In the genomic region with DNA sequence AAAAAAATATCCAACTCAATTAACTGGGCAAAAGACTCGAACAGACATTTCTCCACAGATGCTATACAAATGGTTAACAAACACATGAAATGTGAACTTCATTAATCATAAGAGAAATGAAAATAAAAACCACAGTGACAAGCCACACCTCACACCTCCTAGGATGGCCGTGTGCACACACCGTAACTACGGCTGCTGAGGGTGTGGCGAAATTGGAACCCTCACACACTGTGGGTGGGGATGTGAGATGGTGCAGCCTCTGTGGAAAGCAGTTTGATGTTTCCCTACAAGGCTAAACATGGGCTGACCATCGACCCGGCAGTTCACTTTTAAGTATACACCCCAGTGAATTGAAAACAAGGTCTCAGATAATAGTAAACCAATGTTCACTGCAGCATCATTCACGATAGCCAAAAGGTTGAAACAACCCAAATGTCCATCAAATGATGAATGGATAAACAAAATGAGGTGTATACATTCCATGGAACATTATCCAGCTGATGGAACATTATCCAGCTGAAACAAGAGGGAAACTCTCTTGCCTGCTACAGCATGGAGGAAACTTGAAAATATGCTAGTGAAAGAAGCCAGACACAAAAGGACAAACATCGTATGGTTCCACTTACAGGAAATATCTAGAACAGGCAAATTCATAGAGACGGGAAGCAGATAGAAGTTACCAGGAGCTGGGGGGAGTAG, we compare ENCODE assay signal across 8 cellular contexts. TPM values are rescaled to one million over a fixed set of nuclear protein-coding genes. Genes with fewer than 3 reads are reported as not detected.
A peak's percentile ranks its signal among the peaks of the same experiment; 100 is the strongest.
DNase-seq lines count a peak whose midpoint lies in the region; ATAC-seq and TF ChIP-seq lines count a peak whose summit lies in the region.

No MANE protein-coding gene starts in this region.

- no peak overlapping the region for H3K9ac ChIP-seq in smooth muscle cell (ENCODE audit: low read depth)

- no peaks in the 10 kb centered on the region for H3K79me2 ChIP-seq in smooth muscle cell (ENCODE audit: low read depth)

- peaks cover 25% of the 10 kb centered on the region for H3K4me1 ChIP-seq in effector memory CD4-positive, alpha-beta T cell (ENCODE audit: control insufficient read depth, insufficient read depth, low read length, poor library complexity, severe bottlenecking)
- H3K4me1 ChIP-seq in smooth muscle cell (ENCODE audit: low read depth), result peaks cover 4% of the 10 kb centered on the region

- TF ChIP-seq CTCF in smooth muscle cell (IDR thresholded peaks at IDR 0.05; ENCODE audit: borderline replicate concordance, insufficient read depth, poor library complexity, severe bottlenecking), result no peak

- peak; percentile 93 to 97 for ATAC-seq in activated CD4-positive, CD25-positive, alpha-beta regulatory T cell treated with anti-CD3 and anti-CD28 coated beads, Interleukin-2, amount 50 U/mL, for 24 hours
- ATAC-seq in T-helper 17 cell, result peak; percentile 74
- peak; percentile 55 to 63 for ATAC-seq in stimulated activated naive B cell treated with anti-CD40 and anti-IgM and Interleukin-4, amounts not matched to agents 10 μg/mL and 1 μg/mL and 100 μg/mL, for 72 hours (replicated peaks)

- H3F3A ChIP-seq in smooth muscle cell (ENCODE audit: low read depth), result no peaks in the 10 kb centered on the region

- H3K4me1 Mint-ChIP-seq in T-helper 17 cell, result peaks cover 53% of the 10 kb centered on the region
- H3K4me1 Mint-ChIP-seq in stimulated activated naive B cell treated with anti-CD40 and anti-IgM and Interleukin-4, amounts not matched to agents 10 μg/mL and 1 μg/mL and 100 μg/mL, for 72 hours, result peaks cover 23 to 33% of the 10 kb centered on the region in 2 donors

- no peak for DNase-seq in activated CD4-positive, CD25-positive, alpha-beta regulatory T cell (lab: John Stamatoyannopoulos, UW)
- DNase-seq in T-helper 17 cell (no peak), cerebellar cortex (ENCODE audit: low spot score) (no peak), smooth muscle cell (lab: John Stamatoyannopoulos, UW; ENCODE audit: unreplicated experiment) (no peak), T-helper 9 cell (no peak)
- no peak for DNase-seq in effector memory CD4-positive, alpha-beta T cell
- DNase-seq in stimulated activated naive B cell treated with anti-CD40 and anti-IgM and Interleukin-4, amounts not matched to agents 10 μg/mL and 1 μg/mL and 100 μg/mL, for 72 hours, result no peak

- H3K27ac ChIP-seq in effector memory CD4-positive, alpha-beta T cell (ENCODE audit: insufficient read depth, low read length, poor library complexity, severe bottlenecking), result no peak overlapping the region
- H3K27ac ChIP-seq in smooth muscle cell (ENCODE audit: low read depth), result no peak overlapping the region

- H3K27ac Mint-ChIP-seq in T-helper 17 cell, result peak overlapping the region; percentile 78
- H3K27ac Mint-ChIP-seq in stimulated activated naive B cell treated with anti-CD40 and anti-IgM and Interleukin-4, amounts not matched to agents 10 μg/mL and 1 μg/mL and 100 μg/mL, for 72 hours, result no peak overlapping the region

- H3K9me3 Mint-ChIP-seq in stimulated activated naive B cell treated with anti-CD40 and anti-IgM and Interleukin-4, amounts not matched to agents 10 μg/mL and 1 μg/mL and 100 μg/mL, for 72 hours, result peaks cover 3 to 4% of the 10 kb centered on the region in 2 donors

- peak overlapping the region; percentile 6 for H3K4me3 ChIP-seq in effector memory CD4-positive, alpha-beta T cell (ENCODE audit: insufficient read depth, low read depth, low read length, poor library complexity, severe bottlenecking)
- no peak overlapping the region for H3K4me3 ChIP-seq in smooth muscle cell

- no peaks in the 10 kb centered on the region for H3K27me3 ChIP-seq in effector memory CD4-positive, alpha-beta T cell (replicated peaks; ENCODE audit: control insufficient read depth, insufficient read depth, low read length, poor library complexity, severe bottlenecking)
- no peaks in the 10 kb centered on the region for H3K27me3 ChIP-seq in smooth muscle cell (ENCODE audit: low read depth)

- no peak overlapping the region for H2AFZ ChIP-seq in smooth muscle cell (ENCODE audit: low read depth)

- WGBS in smooth muscle cell (ENCODE audit: low lambda C conversion rate), result 84% methylated on average over 10 of the region's 10 CpGs

- H3K4me2 ChIP-seq in smooth muscle cell, result no peak overlapping the region

- no peaks in the 10 kb centered on the region for H3K36me3 Mint-ChIP-seq in T-helper 17 cell (ENCODE audit: low read depth)
- H3K36me3 Mint-ChIP-seq in stimulated activated naive B cell treated with anti-CD40 and anti-IgM and Interleukin-4, amounts not matched to agents 10 μg/mL and 1 μg/mL and 100 μg/mL, for 72 hours, result peaks cover 38 to 49% of the 10 kb centered on the region in 2 donors

- no peaks in the 10 kb centered on the region for H3K27me3 Mint-ChIP-seq in T-helper 17 cell
- no peaks in the 10 kb centered on the region for H3K27me3 Mint-ChIP-seq in stimulated activated naive B cell treated with anti-CD40 and anti-IgM and Interleukin-4, amounts not matched to agents 10 μg/mL and 1 μg/mL and 100 μg/mL, for 72 hours

- H3K9me3 ChIP-seq in T-helper 17 cell (ENCODE audit: control insufficient read depth, low read length, poor library complexity, severe bottlenecking) (no peaks in the 10 kb centered on the region), smooth muscle cell (replicated peaks; ENCODE audit: low read depth) (no peaks in the 10 kb centered on the region)
- H3K9me3 ChIP-seq in effector memory CD4-positive, alpha-beta T cell (ENCODE audit: control insufficient read depth, low read length), result no peaks in the 10 kb centered on the region

- no peaks in the 10 kb centered on the region for H3K36me3 ChIP-seq in effector memory CD4-positive, alpha-beta T cell (ENCODE audit: control insufficient read depth, insufficient read depth, low read length)
- H3K36me3 ChIP-seq in smooth muscle cell (ENCODE audit: low read depth), result no peaks in the 10 kb centered on the region

- peak overlapping the region; percentile 74 for H3K4me3 Mint-ChIP-seq in T-helper 17 cell
- no peak overlapping the region for H3K4me3 Mint-ChIP-seq in stimulated activated naive B cell treated with anti-CD40 and anti-IgM and Interleukin-4, amounts not matched to agents 10 μg/mL and 1 μg/mL and 100 μg/mL, for 72 hours

- H4K20me1 ChIP-seq in smooth muscle cell (ENCODE audit: low read depth), result no peaks in the 10 kb centered on the region

RNA-seq across cellular contexts. Expression of a gene that starts 32.2 kb away (rescaled TPM):
- total RNA-seq in T-helper 17 cell (100 to 1,000 TPM; 406 to 439 TPM), smooth muscle cell (0.40 TPM in 1 of 2 replicates, not detected in the other)
- 0.24 and 0.31 TPM in 2 replicates for polyA plus RNA-seq in smooth muscle cell

Comparison
In these comparisons a context has a peak if more than half of its experiments do, and no peak if none do; other contexts are left out.
1. RNA of a gene that starts 32.2 kb away (total RNA-seq): 406 to 439 TPM in T-helper 17 cell; 0.40 TPM in smooth muscle cell; every median in the first group is over 100 times any median in the second.
2. Peak in every context shown above with its lines, with median percentiles within 50 percentile points of each other: ATAC-seq.